ENCODE assay signal across 8 cellular contexts in the genomic region with DNA sequence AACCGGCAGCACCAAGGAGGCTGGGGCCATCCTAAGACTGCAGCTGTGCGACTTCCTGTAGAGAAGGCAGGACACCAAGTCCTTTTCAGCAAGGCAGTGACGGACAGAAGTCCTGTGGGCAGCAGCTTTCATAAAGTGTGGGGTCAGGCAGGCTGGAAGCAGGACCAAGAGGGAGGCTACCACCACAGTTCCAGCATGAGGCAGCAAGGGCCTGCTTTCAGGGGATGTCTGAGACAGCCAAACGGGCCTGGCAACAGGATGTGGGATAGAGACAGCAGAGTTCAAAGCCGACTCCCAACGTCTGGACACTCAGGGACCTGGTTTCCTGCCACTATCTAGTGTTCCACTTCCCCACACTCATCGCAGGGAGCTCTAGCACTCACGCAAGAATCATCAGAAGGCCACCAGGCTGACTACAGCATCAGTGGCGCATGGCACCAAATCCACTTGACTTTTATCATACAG. TPM values are rescaled to one million over a fixed set of nuclear protein-coding genes. Genes with fewer than 3 reads are reported as not detected.
A peak's percentile ranks its signal among the peaks of the same experiment; 100 is the strongest.
DNase-seq lines count a peak whose midpoint lies in the region; ATAC-seq, FAIRE-seq and TF ChIP-seq lines count a peak whose summit lies in the region.

No MANE protein-coding gene starts in this region.

- dilution Hi-C loops in keratinocyte (cut with MboI; ENCODE audit: extremely low pct_ligation_motif_present, low sequenced_read_pairs): no loop called here

- H2AFZ ChIP-seq in keratinocyte (ENCODE audit: control insufficient read depth, low read length): no peak overlapping the region

- H3K9me3 Mint-ChIP-seq in activated T-helper 17 cell treated with anti-CD3 and anti-CD28 coated beads, Interleukin-2, amount 50 U/mL, for 72 hours: no peaks in the 10 kb centered on the region

- no peak overlapping the region for H3K9ac ChIP-seq in keratinocyte (ENCODE audit: control insufficient read depth, extremely low read depth, insufficient read depth, low read length)

- H3K4me3 ChIP-seq in BE2C (ENCODE audit: low read depth, low read length) (no peak overlapping the region), keratinocyte (ENCODE audit: control insufficient read depth in 2 of 3, extremely low read depth in 1 of 3, insufficient read depth in 2 of 3, low read depth in 1 of 3, low read length in 3 of 3) (no peak overlapping the region), tibial nerve (no peak overlapping the region)
- peak overlapping the region; percentile 35 for H3K4me3 ChIP-seq in Jurkat, Clone E6-1 (ENCODE audit: low read length)

- H3K4me1 Mint-ChIP-seq in activated T-helper 17 cell treated with anti-CD3 and anti-CD28 coated beads, Interleukin-2, amount 50 U/mL, for 72 hours: peaks cover 55% of the 10 kb centered on the region

- no peak for TF ChIP-seq POLR2A in tibial nerve (IDR thresholded peaks at IDR 0.05)

- ATAC-seq in activated T-helper 17 cell treated with anti-CD3 and anti-CD28 coated beads, Interleukin-2, amount 50 U/mL, for 72 hours (replicated peaks): peak; percentile 50
- ATAC-seq in HG03159 (IDR thresholded peaks at IDR 0.05; ENCODE audit: unreplicated experiment): no peak
- ATAC-seq in HG02970 (IDR thresholded peaks at IDR 0.05; ENCODE audit: low FRiP score, unreplicated experiment): no peak

- DNase-seq in BE2C (peak; percentile 40), keratinocyte (ENCODE audit: low read depth, low spot score) (no peak), tibial nerve (ENCODE audit: low spot score in 2 of 2) (no peak), NCI-H510A (lab: John Stamatoyannopoulos, UW) (no peak)
- peak; percentile 70 for DNase-seq in Jurkat, Clone E6-1 (ENCODE audit: low read depth, low spot score)

- no peak for TF ChIP-seq EP300 in tibial nerve (IDR thresholded peaks at IDR 0.05)

- peaks cover 10% of the 10 kb centered on the region for H3K9me1 ChIP-seq in keratinocyte (ENCODE audit: control insufficient read depth, extremely low read depth, insufficient read depth, low read length)

- no peak for FAIRE-seq in keratinocyte (lab: Jason Lieb, UNC)

- H3K27me3 ChIP-seq in BE2C (no peaks in the 10 kb centered on the region), keratinocyte (ENCODE audit: control insufficient read depth, extremely low read depth, insufficient read depth, low read length) (no peaks in the 10 kb centered on the region), tibial nerve (no peaks in the 10 kb centered on the region)

- H3K27ac Mint-ChIP-seq in activated T-helper 17 cell treated with anti-CD3 and anti-CD28 coated beads, Interleukin-2, amount 50 U/mL, for 72 hours: peak overlapping the region; percentile 95

- peaks cover 59% of the 10 kb centered on the region for H4K20me1 ChIP-seq in keratinocyte (ENCODE audit: control insufficient read depth, extremely low read depth, insufficient read depth, low read length)

- peaks cover 92% of the 10 kb centered on the region for H3K79me2 ChIP-seq in keratinocyte (ENCODE audit: control insufficient read depth, insufficient read depth, low read length)

- no peaks in the 10 kb centered on the region for H3K27me3 Mint-ChIP-seq in activated T-helper 17 cell treated with anti-CD3 and anti-CD28 coated beads, Interleukin-2, amount 50 U/mL, for 72 hours

- H3K4me2 ChIP-seq in keratinocyte (ENCODE audit: control insufficient read depth, extremely low read depth, insufficient read depth, low read depth, low read length): peak overlapping the region; percentile 17

- H3K4me1 ChIP-seq in BE2C (peaks cover 38% of the 10 kb centered on the region), keratinocyte (ENCODE audit: control insufficient read depth, extremely low read depth, insufficient read depth, low read length) (peaks cover 49% of the 10 kb centered on the region), tibial nerve (peaks cover 0 to 82% (median 68%) of the 10 kb centered on the region in 4 donors)

- H3K36me3 ChIP-seq in BE2C: peaks cover 5% of the 10 kb centered on the region
- H3K36me3 ChIP-seq in keratinocyte (ENCODE audit: control insufficient read depth in 2 of 2, extremely low read depth in 1 of 2, insufficient read depth in 2 of 2, low read length in 2 of 2): peaks cover 0 to 3% of the 10 kb centered on the region in 2 experiments
- no peaks in the 10 kb centered on the region for H3K36me3 ChIP-seq in tibial nerve

- TF ChIP-seq CTCF in BE2C (IDR thresholded peaks at IDR 0.05; ENCODE audit: low read depth, low read length) (no peak), keratinocyte (optimal IDR thresholded peaks at IDR 0.05 in 1 of 3, IDR thresholded peaks at IDR 0.05 in 1 of 3, conservative IDR thresholded peaks at IDR 0.05 in 1 of 3; ENCODE audit: extremely low read depth in 1 of 3, insufficient read depth in 2 of 3, low read length in 3 of 3) (no peak), tibial nerve (IDR thresholded peaks at IDR 0.05) (no peak)

- peak overlapping the region; percentile 99 for H3K4me3 Mint-ChIP-seq in activated T-helper 17 cell treated with anti-CD3 and anti-CD28 coated beads, Interleukin-2, amount 50 U/mL, for 72 hours

- WGBS in tibial nerve, 2 donors: 24 to 26% methylated on average over 7 to 9 of the region's 9 CpGs

- H3K27ac ChIP-seq in keratinocyte (ENCODE audit: control insufficient read depth, insufficient read depth, low read length): no peak overlapping the region
- H3K27ac ChIP-seq in tibial nerve: peak overlapping the region in 3 of 4 donors; percentile 43 to 71 (median 49)

- H3K36me3 Mint-ChIP-seq in activated T-helper 17 cell treated with anti-CD3 and anti-CD28 coated beads, Interleukin-2, amount 50 U/mL, for 72 hours (ENCODE audit: low read depth): peaks cover 19% of the 10 kb centered on the region

- H3K9me3 ChIP-seq in BE2C: no peaks in the 10 kb centered on the region
- H3K9me3 ChIP-seq in keratinocyte (ENCODE audit: control insufficient read depth, low read depth, low read length): no peaks in the 10 kb centered on the region
- no peaks in the 10 kb centered on the region for H3K9me3 ChIP-seq in tibial nerve

RNA-seq across cellular contexts. Expression of a gene that starts 5.3 kb away (rescaled TPM):
- polyA plus RNA-seq in BE2C (2012; ENCODE audit: insufficient read depth, insufficient read length, low read depth): 70.9 TPM
- 98.6 TPM for polyA plus RNA-seq in Jurkat, Clone E6-1 (2012; ENCODE audit: insufficient read depth, insufficient read length)
- total RNA-seq in activated T-helper 17 cell treated with anti-CD3 and anti-CD28 coated beads, Interleukin-2, amount 50 U/mL, for 72 hours: 100 to 1,000 TPM; 157 to 181 TPM
- 25.4 to 63.4 TPM (median 36.5 TPM) in 3 replicates for polyA plus RNA-seq in keratinocyte
- polyA plus RNA-seq in keratinocyte (2011; ENCODE audit: low read depth): 80.1 TPM
- polyA plus RNA-seq in keratinocyte (2011; cell fraction: cytosol; rRNA removed): 15.9 and 22.6 TPM in 2 replicates
- 50.5 and 57.7 TPM in 2 replicates for polyA plus RNA-seq in keratinocyte (2011; cell fraction: nucleus; rRNA removed)
- polyA plus RNA-seq in keratinocyte (2012; ENCODE audit: low replicate concordance): 46.9 and 73.6 TPM in 2 replicates
- 83.1 to 405 TPM (median 130 TPM) in 3 replicates for polyA minus RNA-seq in keratinocyte
- 13.6 TPM for polyA minus RNA-seq in keratinocyte (2011; cell fraction: cytosol; rRNA and poly(A)+ RNA removed)
- 48.7 and 98.8 TPM in 2 replicates for polyA minus RNA-seq in keratinocyte (2011; cell fraction: nucleus; rRNA and poly(A)+ RNA removed)
- total RNA-seq in tibial nerve: 100 to 1,000 TPM in 1 of 4 donors, 10 to 100 TPM in 3; 83.4 to 114 (median 89.6) TPM

Comparison
In these comparisons a context has a peak if more than half of its experiments do, and no peak if none do; other contexts are left out.
1. DNase-seq: peak in BE2C (single experiment) and Jurkat, Clone E6-1 (single experiment); none in keratinocyte (single experiment), tibial nerve (0 of 2) and NCI-H510A (single experiment).